Comparison of ENCODE assay signal across 20 cellular contexts in the genomic region with DNA sequence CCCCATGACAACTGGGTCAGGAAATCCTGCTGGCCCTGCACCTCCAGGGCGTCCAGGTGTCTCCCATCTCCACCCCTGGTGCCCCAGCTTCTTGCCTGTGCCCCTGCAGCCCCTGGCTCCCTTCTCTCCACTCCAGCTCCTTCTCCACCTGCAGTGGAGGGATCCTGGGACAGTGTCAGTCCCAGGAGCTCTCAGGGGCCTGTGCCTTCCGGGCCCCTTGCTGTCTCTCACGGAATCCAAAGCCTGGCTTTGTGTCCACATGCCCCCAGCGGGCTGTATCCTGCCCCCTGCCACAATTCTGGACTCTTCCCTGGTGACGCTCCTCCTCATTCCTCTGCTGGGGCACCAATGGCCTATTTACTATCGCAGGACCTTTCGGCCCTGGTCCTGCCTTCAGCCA. TPM values are rescaled to one million over a fixed set of nuclear protein-coding genes. Genes with fewer than 3 reads are reported as not detected.
DNase-seq lines count a peak whose midpoint lies in the region; ATAC-seq and TF ChIP-seq lines count a peak whose summit lies in the region.
"Had no signal": no experiment of that assay in that cellular context is flagged by ENCODE, and none has a peak within 500 bp of the region (broad histone marks: within the 10 kb centered on the region; RNA-seq: fewer than 3 reads in every experiment).

No MANE protein-coding gene starts in this region.

- H3K4me3 Mint-ChIP-seq in osteocyte (ENCODE audit: unreplicated experiment), result no peak overlapping the region
- H3K4me3 Mint-ChIP-seq: CD4-positive, alpha-beta memory T cell had no signal

- intact Hi-C loops in esophagus muscularis mucosa (cut with DNase I) (no loop called here), testis (cut with DNase I; ENCODE audit: low total_unique reads) (no loop called here)

- TF ChIP-seq EP300 in esophagus muscularis mucosa (IDR thresholded peaks at IDR 0.05), result no peak

- H3K4me3 ChIP-seq in SJSA1 (no peak overlapping the region), esophagus muscularis mucosa (no peak overlapping the region), lung (no peak overlapping the region), testis (no peak overlapping the region)
- H3K4me3 ChIP-seq: HAP-1 had no signal

- no peaks in the 10 kb centered on the region for H3K9me3 Mint-ChIP-seq in osteocyte (ENCODE audit: unreplicated experiment)
- H3K9me3 Mint-ChIP-seq: CD4-positive, alpha-beta memory T cell had no signal

- WGBS in esophagus muscularis mucosa, result 87% methylated on average over 7 of the region's 7 CpGs
- WGBS in lung, 2 donors, result 82 to 87% methylated on average over 7 of the region's 7 CpGs
- 92 to 94% methylated on average over 7 of the region's 7 CpGs for WGBS in testis, 2 donors

- DNase-seq in SJSA1 (ENCODE audit: low read depth in 1 of 2, low spot score in 2 of 2) (peak in 1 of 2 experiments; percentile 19), esophagus muscularis mucosa (ENCODE audit: extremely low spot score) (peak; percentile 85), lung (ENCODE audit: low spot score) (peak; percentile 25), osteocyte (ENCODE audit: extremely low spot score, unreplicated experiment) (peak; percentile 68), testis (no peak), T-helper 9 cell (no peak)
- no peak for DNase-seq in activated naive CD4-positive, alpha-beta T cell treated with Interleukin-2 at 50 U/mL for 16 hours
- DNase-seq: C1 segment of cervical spinal cord; Calu3; CD4-positive, alpha-beta memory T cell; COR-L47; DMS53; DMS79 treated with DMSO at 0.1 percent for 48 hours; GF-D8; GOT3 had no signal

- no peaks in the 10 kb centered on the region for H3K36me3 ChIP-seq in SJSA1
- H3K36me3 ChIP-seq in esophagus muscularis mucosa, result no peaks in the 10 kb centered on the region
- no peaks in the 10 kb centered on the region for H3K36me3 ChIP-seq in lung (ENCODE audit: control insufficient read depth in 2 of 2, insufficient read depth in 2 of 2, low read length in 2 of 2)
- no peaks in the 10 kb centered on the region for H3K36me3 ChIP-seq in testis (ENCODE audit: low read depth, missing control alignments)
- H3K36me3 ChIP-seq: HAP-1 had no signal

- H3K27ac Mint-ChIP-seq in osteocyte (ENCODE audit: unreplicated experiment), result no peak overlapping the region
- H3K27ac Mint-ChIP-seq: CD4-positive, alpha-beta memory T cell had no signal

- TF ChIP-seq POLR2A in esophagus muscularis mucosa (IDR thresholded peaks at IDR 0.05; ENCODE audit: low read depth) (no peak), testis (IDR thresholded peaks at IDR 0.05) (no peak)

- ATAC-seq in lung (ENCODE audit: insufficient read depth, low FRiP score), result no peak

- TF ChIP-seq CTCF in esophagus muscularis mucosa (IDR thresholded peaks at IDR 0.05), result no peak
- TF ChIP-seq CTCF in lung (IDR thresholded peaks at IDR 0.05; ENCODE audit: control extremely low read depth, extremely low read depth), result no peak
- no peak for TF ChIP-seq CTCF in osteocyte (IDR thresholded peaks at IDR 0.05)
- no peak for TF ChIP-seq CTCF in testis (IDR thresholded peaks at IDR 0.05)

- H3K4me1 Mint-ChIP-seq in osteocyte (ENCODE audit: unreplicated experiment), result peaks cover 14% of the 10 kb centered on the region
- H3K4me1 Mint-ChIP-seq: CD4-positive, alpha-beta memory T cell had no signal

- no peaks in the 10 kb centered on the region for H3K27me3 Mint-ChIP-seq in osteocyte (ENCODE audit: unreplicated experiment)

- H3K27me3 ChIP-seq in SJSA1 (replicated peaks) (no peaks in the 10 kb centered on the region), esophagus muscularis mucosa (no peaks in the 10 kb centered on the region), lung (ENCODE audit: control insufficient read depth, insufficient read depth) (no peaks in the 10 kb centered on the region), testis (no peaks in the 10 kb centered on the region)

- peaks cover 32% of the 10 kb centered on the region for H3K4me1 ChIP-seq in SJSA1 (replicated peaks)
- peaks cover 0 to 3% (median 0%) of the 10 kb centered on the region in 4 donors for H3K4me1 ChIP-seq in esophagus muscularis mucosa
- no peaks in the 10 kb centered on the region for H3K4me1 ChIP-seq in lung (ENCODE audit: control insufficient read depth in 2 of 2, insufficient read depth in 2 of 2, low read length in 2 of 2)
- H3K4me1 ChIP-seq in testis, result no peaks in the 10 kb centered on the region
- H3K4me1 ChIP-seq: HAP-1 had no signal

- H3K27ac ChIP-seq in SJSA1 (peak overlapping the region; percentile 94), esophagus muscularis mucosa (replicated peaks in 1 of 4) (no peak overlapping the region), lung (ENCODE audit: low read depth in 1 of 2, low read length in 1 of 2) (no peak overlapping the region), testis (no peak overlapping the region)

- H3K9me3 ChIP-seq in SJSA1 (replicated peaks) (no peaks in the 10 kb centered on the region), esophagus muscularis mucosa (no peaks in the 10 kb centered on the region), lung (ENCODE audit: control insufficient read depth in 2 of 2, insufficient read depth in 1 of 2, low read length in 1 of 2) (no peaks in the 10 kb centered on the region), testis (no peaks in the 10 kb centered on the region)
- H3K9me3 ChIP-seq: HAP-1 had no signal

- H3K36me3 Mint-ChIP-seq in osteocyte (ENCODE audit: unreplicated experiment), result no peaks in the 10 kb centered on the region
- H3K36me3 Mint-ChIP-seq: CD4-positive, alpha-beta memory T cell had no signal

RNA-seq across cellular contexts. Expression of a gene that starts 58.2 kb away (rescaled TPM):
- total RNA-seq in SJSA1 (2014; rRNA removed; shearing (Covaris generic)), result 6.8 and 10.1 TPM in 2 replicates
- total RNA-seq in esophagus muscularis mucosa, result under 1 TPM; 0.32 to 0.83 (median 0.41) TPM
- 1 to 10 TPM in 1 of 2 donors, not detected in 1; 1.4 TPM for total RNA-seq in lung
- under 1 TPM in 1 of 2 donors, not detected in 1; 0.06 TPM for polyA plus RNA-seq in lung
- not detected in 2 replicates for total RNA-seq in osteocyte
- 100 to 1,000 TPM; 100 to 110 TPM for total RNA-seq in testis
- 19.0 TPM for polyA plus RNA-seq in testis (ENCODE audit: insufficient read depth, low read depth, low replicate concordance)
- total RNA-seq: A172; Calu3; CD4-positive, alpha-beta memory T cell; Daoy; G401 had no signal
- polyA plus RNA-seq: BJ; CD4-positive, alpha-beta memory T cell had no signal

Comparison
In these comparisons a context has a peak if more than half of its experiments do, and no peak if none do; other contexts are left out.
1. DNase-seq: peak in esophagus muscularis mucosa (single experiment), lung (single experiment) and osteocyte (single experiment); none in activated naive CD4-positive, alpha-beta T cell treated with Interleukin-2 at 50 U/mL for 16 hours (single experiment), testis (single experiment) and T-helper 9 cell (single experiment).